Comparison of ENCODE assay signal across 8 cellular contexts in the genomic region with DNA sequence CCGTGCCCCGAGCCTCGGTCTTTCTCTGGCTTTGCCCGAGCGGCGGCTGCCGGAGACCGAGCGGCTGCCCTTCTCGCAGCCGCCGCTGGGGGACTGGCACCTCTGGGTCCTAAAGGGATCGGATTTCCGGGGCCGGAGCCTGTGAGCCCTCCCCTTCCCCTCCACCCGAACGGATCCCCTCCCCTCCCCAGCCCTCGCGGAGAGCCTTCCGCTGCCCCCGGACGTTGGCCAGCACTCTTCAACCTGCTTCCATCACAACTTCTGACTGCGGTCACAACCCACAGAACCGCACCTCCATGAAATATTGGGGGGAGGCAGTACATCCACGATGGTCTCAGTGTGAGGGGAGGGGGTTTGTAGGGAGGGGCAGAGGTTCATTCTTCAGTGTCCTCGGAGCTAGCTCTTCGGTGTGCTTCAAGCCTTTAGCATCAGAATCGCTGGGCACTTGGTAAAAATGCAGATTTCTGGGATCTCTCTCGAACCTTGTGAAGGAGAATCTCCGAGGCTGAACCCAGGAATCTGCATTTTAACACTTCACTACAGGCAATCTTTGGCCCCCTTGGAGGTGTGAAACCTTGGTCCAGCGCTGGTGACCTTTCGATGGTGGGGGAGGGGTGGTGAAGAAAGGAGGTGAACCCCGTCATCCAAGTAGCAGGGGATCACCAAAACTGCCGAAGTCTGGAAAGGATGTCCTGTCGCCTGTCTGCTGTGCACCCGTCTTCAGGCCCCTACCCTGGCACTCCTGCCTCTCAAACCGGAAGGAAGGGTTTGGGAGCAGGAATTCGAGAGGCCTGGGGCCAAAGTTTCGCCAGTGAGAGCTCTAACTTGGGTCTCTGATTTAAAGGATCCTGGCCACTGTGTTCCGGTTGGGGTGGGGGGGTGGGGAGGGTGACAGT. TPM values are rescaled to one million over a fixed set of nuclear protein-coding genes. Genes with fewer than 3 reads are reported as not detected.
DNase-seq lines count a peak whose midpoint lies in the region; ATAC-seq, FAIRE-seq and TF ChIP-seq lines count a peak whose summit lies in the region.

No MANE protein-coding gene starts in this region.

- peak overlapping the region; percentile 73 to 81 for H3K4me3 ChIP-seq in kidney (ENCODE audit: low read length in 2 of 2)

- H3K9ac ChIP-seq in kidney (ENCODE audit: low read length in 2 of 2): peak overlapping the region; percentile 26 to 52

- H3K27ac ChIP-seq in kidney (ENCODE audit: low read depth in 2 of 2, low read length in 2 of 2): peak overlapping the region; percentile 81 to 91

- H3K4me1 ChIP-seq in kidney (ENCODE audit: control insufficient read depth in 1 of 2, insufficient read depth in 1 of 2, low read depth in 1 of 2, low read length in 2 of 2): peaks cover 33 to 41% of the 10 kb centered on the region in 2 donors

- no peaks in the 10 kb centered on the region for H3K36me3 ChIP-seq in kidney (ENCODE audit: control insufficient read depth in 1 of 2, insufficient read depth in 2 of 2, low read length in 2 of 2)

- ATAC-seq in GM18498 (IDR thresholded peaks at IDR 0.05; ENCODE audit: unreplicated experiment) (peak; percentile 39), HG03045 (IDR thresholded peaks at IDR 0.05; ENCODE audit: unreplicated experiment) (peak; percentile 35), HG03457 (IDR thresholded peaks at IDR 0.05; ENCODE audit: unreplicated experiment) (no peak)
- peak; percentile 76 to 79 for ATAC-seq in activated CD4-positive, CD25-positive, alpha-beta regulatory T cell treated with anti-CD3 and anti-CD28 coated beads, Interleukin-2, amount 50 U/mL, for 24 hours
- peak; percentile 71 for ATAC-seq in central memory CD8-positive, alpha-beta T cell (replicated peaks; ENCODE audit: extremely low read depth, poor library complexity, severe bottlenecking)

- peak overlapping the region; percentile 64 for H3K27ac Mint-ChIP-seq in central memory CD8-positive, alpha-beta T cell (ENCODE audit: low read depth)

- FAIRE-seq in kidney (lab: Jason Lieb, UNC): no peak

- H3K9me3 Mint-ChIP-seq in central memory CD8-positive, alpha-beta T cell: no peaks in the 10 kb centered on the region

- no peaks in the 10 kb centered on the region for H3K27me3 Mint-ChIP-seq in central memory CD8-positive, alpha-beta T cell

- peak; percentile 83 for DNase-seq in NCI-H2196 treated with DMSO at 0.1 percent for 48 hours (lab: John Stamatoyannopoulos, UW; ENCODE audit: unreplicated experiment)
- DNase-seq in central memory CD8-positive, alpha-beta T cell (ENCODE audit: low spot score in 2 of 2): peak; percentile 65 to 72
- DNase-seq in kidney: peak; percentile 97
- DNase-seq in stimulated activated CD4-positive, alpha-beta T cell treated with anti-CD3 and anti-CD28 coated beads, Interleukin-12 subunit alpha, Interleukin-12 subunit beta, amount 100 ng/mL, for 4 hours: peak; percentile 85

- peaks cover 18% of the 10 kb centered on the region for H3K36me3 Mint-ChIP-seq in central memory CD8-positive, alpha-beta T cell (ENCODE audit: insufficient read depth)

- peak overlapping the region; percentile 89 for H3K4me3 Mint-ChIP-seq in central memory CD8-positive, alpha-beta T cell

- H3K9me3 ChIP-seq in kidney (ENCODE audit: control insufficient read depth in 1 of 2, low read length in 2 of 2): no peaks in the 10 kb centered on the region

- intact Hi-C loops in kidney (cut with DNase I): no loop called here

- H3K4me1 Mint-ChIP-seq in central memory CD8-positive, alpha-beta T cell: peaks cover 28% of the 10 kb centered on the region

- TF ChIP-seq CTCF in kidney (IDR thresholded peaks at IDR 0.05; ENCODE audit: borderline replicate concordance, extremely low read depth, insufficient read depth): peak; percentile 62

RNA-seq across cellular contexts. Expression of a gene that starts 0.8 kb away (rescaled TPM):
- 64.4 TPM for total RNA-seq in kidney
- polyA plus RNA-seq in kidney (ENCODE audit: insufficient read depth, low read depth, low replicate concordance): 17.1 TPM

RNA-seq across cellular contexts. Expression of a gene that starts 14.5 kb away (rescaled TPM):
- total RNA-seq in kidney: 4.2 TPM
- polyA plus RNA-seq in kidney (ENCODE audit: insufficient read depth, low read depth, low replicate concordance): 5.5 TPM

RNA-seq across cellular contexts. Expression of a gene that starts 21.3 kb away (rescaled TPM):
- 5.0 TPM for total RNA-seq in kidney
- polyA plus RNA-seq in kidney (ENCODE audit: insufficient read depth, low read depth, low replicate concordance): 3.7 TPM

RNA-seq across cellular contexts. Expression of a gene that starts 50.1 kb away (rescaled TPM):
- total RNA-seq in kidney: 142 TPM
- polyA plus RNA-seq in kidney (ENCODE audit: insufficient read depth, low read depth, low replicate concordance): 9.2 TPM

RNA-seq across cellular contexts. Expression of a gene that starts 56.1 kb away (rescaled TPM):
- total RNA-seq in kidney: 41.9 TPM
- 121 TPM for polyA plus RNA-seq in kidney (ENCODE audit: insufficient read depth, low read depth, low replicate concordance)
